In the genomic region with DNA sequence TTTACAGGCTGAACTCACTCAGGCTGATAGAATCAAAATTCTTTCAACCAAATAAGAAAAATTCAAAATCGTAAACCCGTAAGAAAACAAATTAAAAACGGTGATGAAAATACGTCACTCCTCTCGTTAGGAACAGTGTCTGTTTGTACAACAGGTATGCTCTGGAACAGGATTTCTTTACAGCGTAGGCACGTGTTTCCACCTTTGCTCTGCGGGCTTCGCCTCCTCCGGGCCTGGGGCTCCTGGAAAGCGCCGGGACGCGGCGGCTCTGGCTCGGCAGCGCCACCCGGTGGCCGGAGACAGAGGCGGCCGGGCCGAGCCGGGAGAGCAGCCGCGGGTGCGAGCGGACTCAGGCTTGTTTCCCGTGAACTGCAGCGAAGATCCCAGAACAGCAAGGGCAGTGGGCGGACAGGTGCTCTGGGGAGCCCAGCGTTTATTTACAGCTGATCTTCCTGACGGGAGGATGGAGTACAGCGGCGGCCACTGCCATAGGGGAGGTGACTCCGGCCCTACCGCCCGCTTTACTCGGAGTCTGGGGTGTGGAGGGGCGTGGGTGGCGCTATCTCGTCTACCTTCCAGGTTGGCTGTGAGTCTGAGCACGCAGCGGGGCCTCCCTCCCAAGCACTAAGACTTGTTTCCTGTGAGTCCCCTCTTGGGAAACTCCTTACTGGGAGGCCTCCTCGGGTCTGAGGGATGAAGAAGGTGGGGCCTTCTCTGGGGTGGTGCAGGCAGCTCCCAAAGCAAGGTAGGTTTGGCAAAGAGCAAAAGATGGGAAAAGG, we compare ENCODE assay signal across 9 cellular contexts. TPM values are rescaled to one million over a fixed set of nuclear protein-coding genes. Genes with fewer than 3 reads are reported as not detected.
A peak's percentile ranks its signal among the peaks of the same experiment; 100 is the strongest.
DNase-seq lines count a peak whose midpoint lies in the region; ATAC-seq and TF ChIP-seq lines count a peak whose summit lies in the region.
"Had no signal": no experiment of that assay in that cellular context is flagged by ENCODE, and none has a peak within 500 bp of the region (broad histone marks: within the 10 kb centered on the region; RNA-seq: fewer than 3 reads in every experiment).

No MANE protein-coding gene starts in this region.

- no peaks in the 10 kb centered on the region for H3K27me3 Mint-ChIP-seq in type B pancreatic cell

- TF ChIP-seq CTCF in GM10248 (IDR thresholded peaks at IDR 0.05; ENCODE audit: control extremely low read depth, extremely low read depth, low read depth, missing control alignments) (peak; percentile 91), type B pancreatic cell (conservative IDR thresholded peaks at IDR 0.05) (peak; percentile 95)

- H3K27me3 ChIP-seq in neuronal stem cell (ENCODE audit: control insufficient read depth in 3 of 3, insufficient read depth in 3 of 3, low read depth in 1 of 3, low read length in 3 of 3) = no peaks in the 10 kb centered on the region
- H3K27me3 ChIP-seq: SJSA1 had no signal

- peak overlapping the region; percentile 37 for H2BK15ac ChIP-seq in neuronal stem cell (ENCODE audit: low read length)

- no peak overlapping the region for H4K8ac ChIP-seq in neuronal stem cell (ENCODE audit: low read depth, low read length)

- H2AK5ac ChIP-seq in neuronal stem cell (ENCODE audit: low read depth, low read length) = peak overlapping the region; percentile 70

- no peak overlapping the region for H2BK12ac ChIP-seq in neuronal stem cell (ENCODE audit: low read length)

- CTCF ChIA-PET in GM10248 (lab: Yijun Ruan, JAX) = interaction anchor here (0.8 to 9.5 kb wide), 14 partner anchors 10 to 141 kb away, joined by 3 to 74 read pairs (median 4); a partner anchor contains a TSS

- H3K9me3 ChIP-seq in neuronal stem cell (replicated peaks in 1 of 2; ENCODE audit: control insufficient read depth in 2 of 2, insufficient read depth in 1 of 2, low read depth in 1 of 2, low read length in 2 of 2) = peaks cover 0 to 2% of the 10 kb centered on the region in 2 donors

- peaks cover 1% of the 10 kb centered on the region for H3K79me1 ChIP-seq in neuronal stem cell (ENCODE audit: low read depth, low read length)

- no peak overlapping the region for H3K4ac ChIP-seq in neuronal stem cell (ENCODE audit: low read length)

- no peak overlapping the region for H3K9ac ChIP-seq in neuronal stem cell (ENCODE audit: low read depth, low read length, poor library complexity)

- peak overlapping the region; percentile 66 for H2BK5ac ChIP-seq in neuronal stem cell (ENCODE audit: low read length)

- peaks cover 10% of the 10 kb centered on the region for H3K4me1 Mint-ChIP-seq in type B pancreatic cell (ENCODE audit: unreplicated experiment)

- H3K14ac ChIP-seq in neuronal stem cell (ENCODE audit: low read length) = no peak overlapping the region

- DNase-seq in GM10248 (ENCODE audit: extremely low spot score) (peak; percentile 88), NCI-H526 (lab: John Stamatoyannopoulos, UW) (peak; percentile 42 to 82), activated T-cell treated with anti-CD3 and anti-CD28 coated beads for 1 hour (ENCODE audit: low read depth) (peak; percentile 56), neuronal stem cell (ENCODE audit: low spot score) (peak; percentile 71), type B pancreatic cell (ENCODE audit: extremely low spot score, unreplicated experiment) (no peak), dedifferentiated amniotic fluid mesenchymal stem cell (ENCODE audit: extremely low spot score) (no peak), SKM-1 treated with dmso at 0.1 percent for 144 hours (lab: John Stamatoyannopoulos, UW; ENCODE audit: unreplicated experiment) (no peak)

- H2BK120ac ChIP-seq in neuronal stem cell (ENCODE audit: low read depth, low read length) = no peak overlapping the region

- ATAC-seq in esophagus mucosa = peak; percentile 69

- peaks cover 14% of the 10 kb centered on the region for H3K36me3 Mint-ChIP-seq in type B pancreatic cell

- peak overlapping the region; percentile 92 for H3K18ac ChIP-seq in neuronal stem cell (ENCODE audit: low read length)

- H3K27ac Mint-ChIP-seq in type B pancreatic cell = no peak overlapping the region

- H3K36me3 ChIP-seq in neuronal stem cell (replicated peaks in 1 of 2; ENCODE audit: control insufficient read depth in 2 of 2, insufficient read depth in 2 of 2, low read length in 2 of 2) = peaks cover 5 to 46% of the 10 kb centered on the region in 2 donors

- H3K23ac ChIP-seq in neuronal stem cell (ENCODE audit: low read depth, low read length, poor library complexity) = peak overlapping the region; percentile 17

- no peak overlapping the region for H3K27ac ChIP-seq in neuronal stem cell (replicated peaks; ENCODE audit: low read length)
- H3K27ac ChIP-seq: SJSA1 had no signal

- no peak overlapping the region for H3K4me2 ChIP-seq in neuronal stem cell (ENCODE audit: insufficient read depth, low read length, poor library complexity, severe bottlenecking)

- POLR2A ChIA-PET in GM10248 (lab: Yijun Ruan, JAX) = no interaction called here

- H3K9me3 Mint-ChIP-seq in type B pancreatic cell = no peaks in the 10 kb centered on the region

- no peak overlapping the region for H3K4me3 ChIP-seq in neuronal stem cell (ENCODE audit: low read length in 2 of 2)
- H3K4me3 ChIP-seq: SJSA1 had no signal

- H2AFZ ChIP-seq in neuronal stem cell (ENCODE audit: low read length) = no peak overlapping the region

- peaks cover 0 to 4% of the 10 kb centered on the region in 2 donors for H3K4me1 ChIP-seq in neuronal stem cell (ENCODE audit: control insufficient read depth in 2 of 2, insufficient read depth in 1 of 2, low read depth in 1 of 2, low read length in 2 of 2)

- H4K91ac ChIP-seq in neuronal stem cell (ENCODE audit: low read depth, low read length, poor library complexity) = no peak overlapping the region

- no peak overlapping the region for H3K4me3 Mint-ChIP-seq in type B pancreatic cell

- WGBS in neuronal stem cell (ENCODE audit: extremely low coverage in 2 of 2, insufficient read length in 2 of 2, insufficient replicate concordance in 1 of 2), 2 donors = no CpG with 5 or more reads among the region's 44 CpGs

RNA-seq across cellular contexts. Expression of a gene that starts 40.5 kb away (rescaled TPM):
- 4.7 TPM for total RNA-seq in esophagus mucosa
- polyA plus RNA-seq in neuronal stem cell (2013, experiment 1 of 2) = 1.7 TPM
- 2.6 TPM for polyA plus RNA-seq in neuronal stem cell (2013, experiment 2 of 2)
- 33.2 and 58.6 TPM in 2 replicates for total RNA-seq in type B pancreatic cell (ENCODE audit: low replicate concordance)

Comparison
In these comparisons a context has a peak if more than half of its experiments do, and no peak if none do; other contexts are left out.
1. DNase-seq: peak in GM10248 (single experiment), NCI-H526 (2 of 2), activated T-cell treated with anti-CD3 and anti-CD28 coated beads for 1 hour (single experiment) and neuronal stem cell (single experiment); none in type B pancreatic cell (single experiment), dedifferentiated amniotic fluid mesenchymal stem cell (single experiment) and SKM-1 treated with dmso at 0.1 percent for 144 hours (single experiment).